In genomic region chr18:73007195-73007934, GRCh38 we compare ENCODE assay signal across 18 cellular contexts.
DNase-seq lines count a peak whose midpoint lies in the region; ATAC-seq and TF ChIP-seq lines count a peak whose summit lies in the region.
"Had no signal": no experiment of that assay in that cellular context is flagged by ENCODE, and none has a peak within 500 bp of the region (broad histone marks: within the 10 kb centered on the region; RNA-seq: fewer than 3 reads in every experiment).

No MANE protein-coding gene starts in this region.

- intact Hi-C loops in head of caudate nucleus (cut with DNase I): no loop called here
- intact Hi-C loops in heart left ventricle (cut with DNase I): no loop called here

- H3K36me3 Mint-ChIP-seq in WTC11 (no peaks in the 10 kb centered on the region), neural progenitor cell (no peaks in the 10 kb centered on the region)
- H3K36me3 Mint-ChIP-seq: natural killer cell had no signal

- peak overlapping the region; percentile 17 for H3K4me2 ChIP-seq in neural progenitor cell

- TF ChIP-seq CTCF in WTC11 (IDR thresholded peaks at IDR 0.05) (no peak), neural progenitor cell (IDR thresholded peaks at IDR 0.05) (no peak), heart left ventricle (IDR thresholded peaks at IDR 0.05) (no peak)

- H3K4me1 ChIP-seq in neural progenitor cell (peaks cover 5% of the 10 kb centered on the region), heart left ventricle (no peaks in the 10 kb centered on the region)
- H3K4me1 ChIP-seq: lower lobe of right lung, SJCRH30, thyroid gland had no signal

- H3K36me3 ChIP-seq in neural progenitor cell (no peaks in the 10 kb centered on the region), heart left ventricle (no peaks in the 10 kb centered on the region)
- H3K36me3 ChIP-seq: lower lobe of right lung, SJCRH30, thyroid gland had no signal

- H3K79me2 ChIP-seq in neural progenitor cell (ENCODE audit: low read depth): no peaks in the 10 kb centered on the region

- H3K27ac ChIP-seq in neural progenitor cell (no peak overlapping the region), heart left ventricle (no peak overlapping the region)
- H3K27ac ChIP-seq: lower lobe of right lung, SJCRH30, thyroid gland had no signal

- H3K27me3 ChIP-seq in neural progenitor cell: no peaks in the 10 kb centered on the region
- no peaks in the 10 kb centered on the region for H3K27me3 ChIP-seq in heart left ventricle
- H3K27me3 ChIP-seq: SJCRH30, thyroid gland had no signal

- H3K9me3 ChIP-seq in neural progenitor cell (ENCODE audit: low read depth) (no peaks in the 10 kb centered on the region), heart left ventricle (no peaks in the 10 kb centered on the region)
- H3K9me3 ChIP-seq: lower lobe of right lung, SJCRH30, thyroid gland had no signal

- H3K4me3 Mint-ChIP-seq in WTC11 (no peak overlapping the region), neural progenitor cell (no peak overlapping the region)
- H3K4me3 Mint-ChIP-seq: activated CD4-positive, alpha-beta memory T cell treated with anti-CD3 and anti-CD28 coated beads, Interleukin-2, amount 10 ng/mL, durations not matched to agents 7 days and 5 days; natural killer cell had no signal

- WGBS in heart left ventricle, 4 donors: 57 to 61% (median 58%) methylated on average over 6 of the region's 6 CpGs

- POLR2A ChIA-PET in WTC11 (lab: Charles Lee): no interaction called here

- peak overlapping the region; percentile 57; the same call in 1 of the 2 replicates for H3K27ac Mint-ChIP-seq in WTC11
- no peak overlapping the region for H3K27ac Mint-ChIP-seq in neural progenitor cell
- H3K27ac Mint-ChIP-seq: activated CD4-positive, alpha-beta memory T cell treated with anti-CD3 and anti-CD28 coated beads, Interleukin-2, amount 10 ng/mL, durations not matched to agents 7 days and 5 days; natural killer cell had no signal

- CTCF ChIA-PET in WTC11 (lab: Charles Lee): no interaction called here

- no peak overlapping the region for H3K9ac ChIP-seq in neural progenitor cell

- H3K9me3 Mint-ChIP-seq in WTC11 (no peaks in the 10 kb centered on the region), neural progenitor cell (no peaks in the 10 kb centered on the region)

- no peak for TF ChIP-seq POLR2A in heart left ventricle (IDR thresholded peaks at IDR 0.05)

- H3K4me1 Mint-ChIP-seq in WTC11 (no peaks in the 10 kb centered on the region; the same call in 1 of the 2 replicates), neural progenitor cell (no peaks in the 10 kb centered on the region)
- H3K4me1 Mint-ChIP-seq: activated CD4-positive, alpha-beta memory T cell treated with anti-CD3 and anti-CD28 coated beads, Interleukin-2, amount 10 ng/mL, durations not matched to agents 7 days and 5 days; natural killer cell had no signal

- H3K27me3 Mint-ChIP-seq in WTC11 (ENCODE audit: low read depth): no peaks in the 10 kb centered on the region
- H3K27me3 Mint-ChIP-seq in neural progenitor cell (ENCODE audit: insufficient read depth, low read depth): no peaks in the 10 kb centered on the region
- H3K27me3 Mint-ChIP-seq: activated CD4-positive, alpha-beta memory T cell treated with anti-CD3 and anti-CD28 coated beads, Interleukin-2, amount 10 ng/mL, durations not matched to agents 7 days and 5 days; IgD-negative memory B cell had no signal

- no peaks in the 10 kb centered on the region for H3F3A ChIP-seq in neural progenitor cell (ENCODE audit: low read depth)

- no peak overlapping the region for H3K4me3 ChIP-seq in neural progenitor cell
- no peak overlapping the region for H3K4me3 ChIP-seq in heart left ventricle
- H3K4me3 ChIP-seq: lower lobe of right lung, SJCRH30, thyroid gland had no signal

- H4K20me1 ChIP-seq in neural progenitor cell (ENCODE audit: low read depth): no peaks in the 10 kb centered on the region

- H2AFZ ChIP-seq in neural progenitor cell (replicated peaks): no peak overlapping the region

- DNase-seq in WTC11 (ENCODE audit: low spot score) (no peak), neural progenitor cell (ENCODE audit: low spot score) (peak; percentile 3), head of caudate nucleus (no peak), heart left ventricle (no peak), NCI-H128 (lab: John Stamatoyannopoulos, UW; ENCODE audit: unreplicated experiment) (no peak)
- DNase-seq: activated CD4-positive, alpha-beta memory T cell treated with anti-CD3 and anti-CD28 coated beads, Interleukin-2, amount 10 ng/mL, durations not matched to agents 7 days and 5 days; anterior cingulate cortex; dermis blood vessel endothelial cell; lower lobe of right lung; natural killer cell; NCI-H1092; NCI-H2171; SJCRH30; thyroid gland had no signal

- ATAC-seq in GM18909 (IDR thresholded peaks at IDR 0.05; ENCODE audit: poor library complexity, unreplicated experiment): peak; percentile 59
- peak; percentile 84 for ATAC-seq in HG02884 (IDR thresholded peaks at IDR 0.05; ENCODE audit: unreplicated experiment)
- no peak for ATAC-seq in WTC11
- ATAC-seq in HG03025 (IDR thresholded peaks at IDR 0.05; ENCODE audit: low FRiP score, unreplicated experiment): no peak
- ATAC-seq in heart left ventricle: no peak
- ATAC-seq: lower lobe of right lung, natural killer cell had no signal

TF ChIP-seq in WTC11, 78 proteins besides CTCF, POLR2A, EP300 and RAD21 (continues in another document):
- no peak for TF ChIP-seq IRF2 (CRISPR knock-in tag; IDR thresholded peaks at IDR 0.05; ENCODE audit: borderline replicate concordance, low read depth)
- TF ChIP-seq TCF7 (CRISPR knock-in tag; IDR thresholded peaks at IDR 0.05; ENCODE audit: low read depth): no peak
- TF ChIP-seq, protein P1, sequence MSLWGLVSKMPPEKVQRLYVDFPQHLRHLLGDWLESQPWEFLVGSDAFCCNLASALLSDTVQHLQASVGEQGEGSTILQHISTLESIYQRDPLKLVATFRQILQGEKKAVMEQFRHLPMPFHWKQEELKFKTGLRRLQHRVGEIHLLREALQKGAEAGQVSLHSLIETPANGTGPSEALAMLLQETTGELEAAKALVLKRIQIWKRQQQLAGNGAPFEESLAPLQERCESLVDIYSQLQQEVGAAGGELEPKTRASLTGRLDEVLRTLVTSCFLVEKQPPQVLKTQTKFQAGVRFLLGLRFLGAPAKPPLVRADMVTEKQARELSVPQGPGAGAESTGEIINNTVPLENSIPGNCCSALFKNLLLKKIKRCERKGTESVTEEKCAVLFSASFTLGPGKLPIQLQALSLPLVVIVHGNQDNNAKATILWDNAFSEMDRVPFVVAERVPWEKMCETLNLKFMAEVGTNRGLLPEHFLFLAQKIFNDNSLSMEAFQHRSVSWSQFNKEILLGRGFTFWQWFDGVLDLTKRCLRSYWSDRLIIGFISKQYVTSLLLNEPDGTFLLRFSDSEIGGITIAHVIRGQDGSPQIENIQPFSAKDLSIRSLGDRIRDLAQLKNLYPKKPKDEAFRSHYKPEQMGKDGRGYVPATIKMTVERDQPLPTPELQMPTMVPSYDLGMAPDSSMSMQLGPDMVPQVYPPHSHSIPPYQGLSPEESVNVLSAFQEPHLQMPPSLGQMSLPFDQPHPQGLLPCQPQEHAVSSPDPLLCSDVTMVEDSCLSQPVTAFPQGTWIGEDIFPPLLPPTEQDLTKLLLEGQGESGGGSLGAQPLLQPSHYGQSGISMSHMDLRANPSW (CRISPR knock-in tag; conservative IDR thresholded peaks at IDR 0.05; ENCODE audit: low read depth): no peak
- TF ChIP-seq GTF2I (CRISPR knock-in tag; conservative IDR thresholded peaks at IDR 0.05): no peak
- no peak for TF ChIP-seq ESRRA (CRISPR knock-in tag; IDR thresholded peaks at IDR 0.05; ENCODE audit: borderline replicate concordance)
- TF ChIP-seq, protein P2, sequence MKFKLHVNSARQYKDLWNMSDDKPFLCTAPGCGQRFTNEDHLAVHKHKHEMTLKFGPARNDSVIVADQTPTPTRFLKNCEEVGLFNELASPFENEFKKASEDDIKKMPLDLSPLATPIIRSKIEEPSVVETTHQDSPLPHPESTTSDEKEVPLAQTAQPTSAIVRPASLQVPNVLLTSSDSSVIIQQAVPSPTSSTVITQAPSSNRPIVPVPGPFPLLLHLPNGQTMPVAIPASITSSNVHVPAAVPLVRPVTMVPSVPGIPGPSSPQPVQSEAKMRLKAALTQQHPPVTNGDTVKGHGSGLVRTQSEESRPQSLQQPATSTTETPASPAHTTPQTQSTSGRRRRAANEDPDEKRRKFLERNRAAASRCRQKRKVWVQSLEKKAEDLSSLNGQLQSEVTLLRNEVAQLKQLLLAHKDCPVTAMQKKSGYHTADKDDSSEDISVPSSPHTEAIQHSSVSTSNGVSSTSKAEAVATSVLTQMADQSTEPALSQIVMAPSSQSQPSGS (CRISPR knock-in tag; IDR thresholded peaks at IDR 0.05; ENCODE audit: borderline replicate concordance, low read depth): no peak
- no peak for TF ChIP-seq ZNF263 (CRISPR knock-in tag; IDR thresholded peaks at IDR 0.05; ENCODE audit: low read depth)
- no peak for TF ChIP-seq MXD4 (CRISPR knock-in tag; IDR thresholded peaks at IDR 0.05; ENCODE audit: borderline replicate concordance)
- TF ChIP-seq, protein P3, sequence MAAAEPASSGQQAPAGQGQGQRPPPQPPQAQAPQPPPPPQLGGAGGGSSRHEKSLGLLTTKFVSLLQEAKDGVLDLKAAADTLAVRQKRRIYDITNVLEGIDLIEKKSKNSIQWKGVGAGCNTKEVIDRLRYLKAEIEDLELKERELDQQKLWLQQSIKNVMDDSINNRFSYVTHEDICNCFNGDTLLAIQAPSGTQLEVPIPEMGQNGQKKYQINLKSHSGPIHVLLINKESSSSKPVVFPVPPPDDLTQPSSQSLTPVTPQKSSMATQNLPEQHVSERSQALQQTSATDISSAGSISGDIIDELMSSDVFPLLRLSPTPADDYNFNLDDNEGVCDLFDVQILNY (CRISPR knock-in tag; IDR thresholded peaks at IDR 0.05): no peak
- TF ChIP-seq, protein P4, sequence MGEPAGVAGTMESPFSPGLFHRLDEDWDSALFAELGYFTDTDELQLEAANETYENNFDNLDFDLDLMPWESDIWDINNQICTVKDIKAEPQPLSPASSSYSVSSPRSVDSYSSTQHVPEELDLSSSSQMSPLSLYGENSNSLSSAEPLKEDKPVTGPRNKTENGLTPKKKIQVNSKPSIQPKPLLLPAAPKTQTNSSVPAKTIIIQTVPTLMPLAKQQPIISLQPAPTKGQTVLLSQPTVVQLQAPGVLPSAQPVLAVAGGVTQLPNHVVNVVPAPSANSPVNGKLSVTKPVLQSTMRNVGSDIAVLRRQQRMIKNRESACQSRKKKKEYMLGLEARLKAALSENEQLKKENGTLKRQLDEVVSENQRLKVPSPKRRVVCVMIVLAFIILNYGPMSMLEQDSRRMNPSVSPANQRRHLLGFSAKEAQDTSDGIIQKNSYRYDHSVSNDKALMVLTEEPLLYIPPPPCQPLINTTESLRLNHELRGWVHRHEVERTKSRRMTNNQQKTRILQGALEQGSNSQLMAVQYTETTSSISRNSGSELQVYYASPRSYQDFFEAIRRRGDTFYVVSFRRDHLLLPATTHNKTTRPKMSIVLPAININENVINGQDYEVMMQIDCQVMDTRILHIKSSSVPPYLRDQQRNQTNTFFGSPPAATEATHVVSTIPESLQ (CRISPR knock-in tag; IDR thresholded peaks at IDR 0.05): no peak
- TF ChIP-seq MYBL2 (CRISPR knock-in tag; IDR thresholded peaks at IDR 0.05): no peak

Comparison
In these comparisons a context has a peak if more than half of its experiments do, and no peak if none do; other contexts are left out.
1. ATAC-seq: peak in GM18909 (single experiment) and HG02884 (single experiment); none in WTC11 (single experiment), HG03025 (single experiment) and heart left ventricle (0 of 4).